In genomic region chr7:35975851-35976454, GRCh38 we compare ENCODE assay signal across 8 cellular contexts.
DNase-seq lines count a peak whose midpoint lies in the region; ATAC-seq and TF ChIP-seq lines count a peak whose summit lies in the region.

No MANE protein-coding gene starts in this region.

- TF ChIP-seq CTCF in GM13977 (IDR thresholded peaks at IDR 0.05; ENCODE audit: extremely low read depth, insufficient read depth, missing control alignments) (peak; percentile 74), fibroblast of villous mesenchyme (IDR thresholded peaks at IDR 0.05; ENCODE audit: insufficient read depth, low read depth, low read length) (peak; percentile 85), neutrophil (IDR thresholded peaks at IDR 0.05) (peak; percentile 80)

- H3K36me3 ChIP-seq in neutrophil = no peaks in the 10 kb centered on the region

- DNase-seq in Ammon's horn (ENCODE audit: low spot score) (peak; percentile 89), GM13977 (ENCODE audit: low spot score) (peak; percentile 57), NCI-H526 (lab: John Stamatoyannopoulos, UW) (peak; percentile 52 to 84), fibroblast of villous mesenchyme (ENCODE audit: low read depth) (peak; percentile 83), amniotic stem cell (lab: John Stamatoyannopoulos, UW) (no peak)
- DNase-seq in activated CD4-positive, alpha-beta T cell treated with anti-CD3 and anti-CD28 coated beads, Interleukin-2, amount 50 U/mL, for 1 hour = peak; percentile 26

- no peak overlapping the region for H3K27ac ChIP-seq in neutrophil

- peak; percentile 48 for ATAC-seq in HG03521 (IDR thresholded peaks at IDR 0.05; ENCODE audit: unreplicated experiment)

- H3K4me3 ChIP-seq in fibroblast of villous mesenchyme (ENCODE audit: low read depth, low read length) (no peak overlapping the region), neutrophil (ENCODE audit: low read depth in 1 of 2, low read length in 1 of 2) (no peak overlapping the region)

- in situ Hi-C loops in GM13977 (cut with MboI; ENCODE audit: low pct_unique_long_range_greater_than_20kb, low sequenced_read_pairs, unreplicated experiment) = no loop called here

- H3K9me3 ChIP-seq in neutrophil = no peaks in the 10 kb centered on the region

- H3K27me3 ChIP-seq in neutrophil = no peaks in the 10 kb centered on the region

- H3K4me1 ChIP-seq in neutrophil (ENCODE audit: control insufficient read depth in 1 of 2, insufficient read depth in 1 of 2, low read depth in 1 of 2, low read length in 1 of 2) = peaks cover 8 to 13% of the 10 kb centered on the region in 2 experiments
